ENCODE assay signal across 30 cellular contexts in the genomic region with DNA sequence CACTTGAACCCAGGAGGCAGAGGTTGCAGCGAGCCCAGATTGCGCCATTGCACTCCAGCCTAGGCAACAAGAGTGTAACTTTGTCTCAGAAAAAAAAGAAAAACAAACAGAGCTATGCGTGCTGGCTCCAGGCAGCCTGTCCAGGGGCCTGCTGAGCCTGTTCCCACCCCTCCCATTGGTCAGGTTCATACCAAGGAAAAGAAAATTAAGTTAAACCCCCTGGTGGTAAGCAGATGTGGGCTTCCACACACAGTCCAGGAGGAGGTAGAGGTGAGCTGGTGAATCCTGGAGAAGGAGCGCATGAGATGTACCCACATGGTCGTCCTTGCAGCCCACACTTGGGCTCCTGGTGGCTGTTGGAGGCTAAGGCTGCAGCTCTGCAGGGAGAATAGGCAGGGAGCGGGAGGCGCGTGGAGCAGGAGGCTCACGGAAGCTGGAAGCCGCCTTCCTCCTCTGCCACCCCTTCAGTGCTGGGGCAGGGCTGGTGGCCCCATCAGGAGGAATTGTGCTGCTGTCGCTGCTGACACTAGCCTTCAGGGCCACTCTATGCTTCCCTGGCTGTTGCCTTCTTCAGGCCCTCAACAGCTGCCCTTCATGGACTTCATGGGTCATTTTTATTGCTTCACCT. TPM values are rescaled to one million over a fixed set of nuclear protein-coding genes. Genes with fewer than 3 reads are reported as not detected.
DNase-seq lines count a peak whose midpoint lies in the region; ATAC-seq, FAIRE-seq and TF ChIP-seq lines count a peak whose summit lies in the region.
"Had no signal": no experiment of that assay in that cellular context is flagged by ENCODE, and none has a peak within 500 bp of the region (broad histone marks: within the 10 kb centered on the region; RNA-seq: fewer than 3 reads in every experiment).

No MANE protein-coding gene starts in this region.

- peak; percentile 44 for DNase-seq in activated effector memory CD4-positive, alpha-beta T cell treated with anti-CD3 and anti-CD28 coated beads, Interleukin-2, amount 50 U/mL, for 16 hours
- no peak for DNase-seq in activated effector memory CD4-positive, alpha-beta T cell treated with Interleukin-2 at 50 U/mL for 16 hours
- DNase-seq in hepatocyte (ENCODE audit: low spot score) (no peak), pancreas (no peak), urothelium cell line (ENCODE audit: low spot score) (no peak), MV-4-11 (lab: John Stamatoyannopoulos, UW) (no peak)
- DNase-seq: Caco-2; CD8-positive, alpha-beta T cell; DMS 273 treated with DMSO at 0.1 percent for 48 hours; DMS79 treated with DMSO at 0.1 percent for 48 hours; GF-D8; KG1; MG63; NCI-H1048; NCI-H1417; NCI-H187; NCI-H2081 treated with DMSO at 0.1 percent for 48 hours; NCI-H2171; NCI-H345; NCI-H510A treated with DMSO at 0.1 percent for 48 hours; SIG-M5; SK-N-SH had no signal

- H3K4me3 ChIP-seq in hepatocyte, result no peak overlapping the region
- no peak overlapping the region for H3K4me3 ChIP-seq in pancreas
- H3K4me3 ChIP-seq: MG63 had no signal

- H3K27me3 ChIP-seq in hepatocyte (no peaks in the 10 kb centered on the region), pancreas (no peaks in the 10 kb centered on the region)
- H3K27me3 ChIP-seq: MG63 had no signal

- intact Hi-C loops in pancreas (cut with DNase I), result no loop called here

- 81% methylated on average over 11 of the region's 11 CpGs for WGBS in hepatocyte (ENCODE audit: low lambda C conversion rate, missing lambda C conversion rate)
- WGBS in pancreas, 2 donors, result 60 to 70% methylated on average over 11 of the region's 11 CpGs

- H4K20me1 ChIP-seq in hepatocyte (ENCODE audit: insufficient read depth, poor library complexity, severe bottlenecking), result no peaks in the 10 kb centered on the region

- H2AFZ ChIP-seq in hepatocyte, result no peak overlapping the region

- no peak for TF ChIP-seq CTCF in hepatocyte (IDR thresholded peaks at IDR 0.05; ENCODE audit: poor library complexity)
- no peak for TF ChIP-seq CTCF in pancreas (IDR thresholded peaks at IDR 0.05)

- H3K27ac ChIP-seq in hepatocyte (peak overlapping the region; percentile 87), pancreas (peak overlapping the region in 3 of 4 donors; percentile 44 to 53 (median 50))
- H3K27ac ChIP-seq: 22Rv1, C4-2B had no signal

- no peaks in the 10 kb centered on the region for H3K9me2 ChIP-seq in hepatocyte (replicated peaks; ENCODE audit: insufficient read depth)
- H3K9me2 ChIP-seq: SK-N-SH had no signal

- H3K79me2 ChIP-seq in hepatocyte, result no peaks in the 10 kb centered on the region

- FAIRE-seq in pancreas (lab: Jason Lieb, UNC), result no peak
- no peak for FAIRE-seq in urothelium cell line (lab: Jason Lieb, UNC)
- FAIRE-seq: GM12892, GM19239, H1, HTR-8/SVneo, RCC 7860 had no signal

- H3K4me1 ChIP-seq in hepatocyte (ENCODE audit: insufficient read depth), result peaks cover 14% of the 10 kb centered on the region
- H3K4me1 ChIP-seq in pancreas, result peaks cover 0 to 8% (median 0%) of the 10 kb centered on the region in 3 donors
- H3K4me1 ChIP-seq: Caco-2 had no signal

- H3K36me3 ChIP-seq in hepatocyte (replicated peaks; ENCODE audit: insufficient read depth, low read depth) (no peaks in the 10 kb centered on the region), pancreas (peaks cover 0 to 27% (median 4%) of the 10 kb centered on the region in 3 donors)

- ATAC-seq in pancreas (peak in 3 of 4 donors; percentile 34 to 63 (median 51)), HG03571 (IDR thresholded peaks at IDR 0.05; ENCODE audit: unreplicated experiment) (no peak)
- ATAC-seq: CD8-positive, alpha-beta T cell had no signal

- H3K9me3 ChIP-seq in hepatocyte (ENCODE audit: low read depth) (no peaks in the 10 kb centered on the region), pancreas (no peaks in the 10 kb centered on the region)
- H3K9me3 ChIP-seq: Caco-2, MG63, SK-N-SH had no signal

- no peak overlapping the region for H3K4me2 ChIP-seq in hepatocyte
- H3K4me2 ChIP-seq: SK-N-SH had no signal

RNA-seq across cellular contexts. Expression of gene CHAMP1, which starts 10.5 kb away (rescaled TPM):
- total RNA-seq in hepatocyte, result 12.8 and 20.7 TPM in 2 replicates
- polyA plus RNA-seq in hepatocyte, result 6.6 and 9.3 TPM in 2 replicates
- total RNA-seq in pancreas, result 10 to 100 TPM in 1 of 6 donors, 1 to 10 TPM in 5; 6.5 to 12.3 (median 8.8) TPM
- polyA plus RNA-seq in pancreas, result 1 to 10 TPM; 3.6 to 4.8 TPM

RNA-seq across cellular contexts. Expression of gene UPF3A, which starts 22.4 kb away (rescaled TPM):
- 35.7 and 42.5 TPM in 2 replicates for total RNA-seq in hepatocyte
- 48.9 and 60.3 TPM in 2 replicates for polyA plus RNA-seq in hepatocyte
- 10 to 100 TPM; 17.1 to 32.5 (median 24.0) TPM for total RNA-seq in pancreas
- 10 to 100 TPM; 64.6 to 73.8 TPM for polyA plus RNA-seq in pancreas
